10 cellular contexts compared by ENCODE assay signal in the genomic region with DNA sequence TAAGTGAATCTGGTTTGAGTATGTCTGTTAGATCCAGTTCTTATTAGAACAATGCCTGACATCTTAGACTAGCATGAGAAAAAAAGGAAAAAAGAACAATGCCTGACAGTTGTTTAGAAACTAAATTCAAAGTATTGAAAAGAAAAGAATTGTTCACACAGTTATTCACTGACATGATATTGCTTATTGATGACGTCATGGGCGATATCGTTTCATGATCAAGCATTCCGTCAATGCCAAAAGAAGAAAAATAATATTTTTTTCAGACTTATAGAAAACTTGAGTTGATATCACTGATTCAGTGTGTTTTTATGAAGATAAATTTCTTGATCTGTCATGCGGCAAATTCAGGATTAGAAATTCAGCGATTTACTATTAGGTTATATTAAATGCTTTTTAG.
"Had no signal": no experiment of that assay in that cellular context is flagged by ENCODE, and none has a peak within 500 bp of the region (broad histone marks: within the 10 kb centered on the region; RNA-seq: fewer than 3 reads in every experiment).

No MANE protein-coding gene starts in this region.

- FAIRE-seq: H1 had no signal

- H3K4me3 ChIP-seq: GM23248, GM23338, HAP-1 had no signal

- H3K4me1 ChIP-seq: HAP-1 had no signal

- H3K9me3 ChIP-seq: HAP-1 had no signal

- DNase-seq: GM23248, GOT3, H7, H9, HCEC 1CT, HFFc6 had no signal

- H3K9ac ChIP-seq: GM23248 had no signal

- H3K27ac ChIP-seq: GM23248 had no signal

- ATAC-seq: GM23338, HCT116 had no signal

- H3K36me3 ChIP-seq: HAP-1 had no signal

- H2AFZ ChIP-seq: GM23248, GM23338 had no signal

- H3K4me2 ChIP-seq: GM23338 had no signal
